8 cellular contexts compared by ENCODE assay signal in genomic region chr19:44164673-44165512, GRCh38. TPM values are rescaled to one million over a fixed set of nuclear protein-coding genes. Genes with fewer than 3 reads are reported as not detected.
DNase-seq lines count a peak whose midpoint lies in the region; ATAC-seq and TF ChIP-seq lines count a peak whose summit lies in the region.

Gene ZNF226 (plus strand): TSS chr19:44165100. CDS start chr19:44170081, 4,981 bp downstream.

- POLR2A ChIA-PET in activated CD4-positive, alpha-beta memory T cell treated with anti-CD3 and anti-CD28 coated beads, Interleukin-2, amount 10 ng/mL, durations not matched to agents 7 days and 5 days (lab: Charles Lee), result interaction anchor here (0.9 to 2.9 kb wide), 8 partner anchors 23 to 410 kb away, joined by 3 to 20 read pairs (median 6); partner anchors contain the start of genes SMG9, ZNF180, ZNF227 and ZNF234

- DNase-seq in NCI-H82 treated with DMSO at 0.1 percent for 48 hours (lab: John Stamatoyannopoulos, UW; ENCODE audit: unreplicated experiment) (peak; percentile 99), lower lobe of right lung (peak; percentile 90)
- DNase-seq in activated CD4-positive, alpha-beta memory T cell treated with anti-CD3 and anti-CD28 coated beads, Interleukin-2, amount 10 ng/mL, durations not matched to agents 7 days and 5 days, result peak; percentile 82
- DNase-seq in effector CD4-positive, alpha-beta T cell, result peak; percentile 69
- peak; percentile 64 to 74 (median 73) for DNase-seq in stimulated activated CD4-positive, alpha-beta T cell treated with anti-CD3 and anti-CD28 coated beads, TNF-alpha, amount 100 ng/mL, for 24 hours (ENCODE audit: low read depth in 3 of 3)

- peaks cover 34% of the 10 kb centered on the region for H3K4me1 Mint-ChIP-seq in activated CD4-positive, alpha-beta memory T cell treated with anti-CD3 and anti-CD28 coated beads, Interleukin-2, amount 10 ng/mL, durations not matched to agents 7 days and 5 days

- peaks cover 47% of the 10 kb centered on the region for H3K9me3 Mint-ChIP-seq in activated CD4-positive, alpha-beta memory T cell treated with anti-CD3 and anti-CD28 coated beads, Interleukin-2, amount 10 ng/mL, durations not matched to agents 7 days and 5 days

- H3K4me1 ChIP-seq in lower lobe of right lung, result peaks cover 14% of the 10 kb centered on the region

- H3K36me3 Mint-ChIP-seq in activated CD4-positive, alpha-beta memory T cell treated with anti-CD3 and anti-CD28 coated beads, Interleukin-2, amount 10 ng/mL, durations not matched to agents 7 days and 5 days (ENCODE audit: low read depth), result peaks cover 47% of the 10 kb centered on the region

- peak; percentile 88 for ATAC-seq in GM19372 (IDR thresholded peaks at IDR 0.05; ENCODE audit: low read depth, unreplicated experiment)
- peak; percentile 78 for ATAC-seq in HG03571 (IDR thresholded peaks at IDR 0.05; ENCODE audit: unreplicated experiment)
- ATAC-seq in lower lobe of right lung, result peak; percentile 100

- H3K9me3 ChIP-seq in lower lobe of right lung, result peaks cover 53% of the 10 kb centered on the region

- H3K4me3 Mint-ChIP-seq in activated CD4-positive, alpha-beta memory T cell treated with anti-CD3 and anti-CD28 coated beads, Interleukin-2, amount 10 ng/mL, durations not matched to agents 7 days and 5 days, result peak within 1 kb of the TSS; percentile 94

- H3K27ac ChIP-seq in C4-2B (peak within 1 kb of the TSS; percentile 71), lower lobe of right lung (peak within 1 kb of the TSS; percentile 83)

- CTCF ChIA-PET in activated CD4-positive, alpha-beta memory T cell treated with anti-CD3 and anti-CD28 coated beads, Interleukin-2, amount 10 ng/mL, durations not matched to agents 7 days and 5 days (lab: Charles Lee), result interaction anchor here (0.8 to 1.7 kb wide), 4 partner anchors 23 to 496 kb away, joined by 3 to 7 read pairs (median 5); partner anchors contain the start of genes PLAUR and ZNF227

- H3K4me3 ChIP-seq in lower lobe of right lung, result peak within 1 kb of the TSS; percentile 71

- H3K27ac Mint-ChIP-seq in activated CD4-positive, alpha-beta memory T cell treated with anti-CD3 and anti-CD28 coated beads, Interleukin-2, amount 10 ng/mL, durations not matched to agents 7 days and 5 days, result peak within 1 kb of the TSS; percentile 87

- H3K27me3 ChIP-seq in lower lobe of right lung (ENCODE audit: low read depth), result no peaks in the 10 kb centered on the region

- H3K27me3 Mint-ChIP-seq in activated CD4-positive, alpha-beta memory T cell treated with anti-CD3 and anti-CD28 coated beads, Interleukin-2, amount 10 ng/mL, durations not matched to agents 7 days and 5 days, result no peaks in the 10 kb centered on the region

- peaks cover 13% of the 10 kb centered on the region for H3K36me3 ChIP-seq in lower lobe of right lung

- intact Hi-C loops in lower lobe of right lung (cut with DNase I), result no loop called here

- TF ChIP-seq CTCF in C4-2B (conservative IDR thresholded peaks at IDR 0.05) (no peak), lower lobe of right lung (IDR thresholded peaks at IDR 0.05) (no peak)

RNA-seq across cellular contexts. Expression of gene ZNF226, which starts in this region (rescaled TPM):
- total RNA-seq in activated CD4-positive, alpha-beta memory T cell treated with anti-CD3 and anti-CD28 coated beads, Interleukin-2, amount 10 ng/mL, durations not matched to agents 7 days and 5 days, result 10 to 100 TPM; 17.4 to 18.0 TPM
- 17.7 TPM for total RNA-seq in lower lobe of right lung

Comparison
In these comparisons a context has a peak if more than half of its experiments do, and no peak if none do; other contexts are left out.
1. Peak in every context shown above with its lines: DNase-seq, ATAC-seq, H3K4me3 ChIP-seq and H3K27ac ChIP-seq.